Comparison of ENCODE assay signal across 8 cellular contexts in the genomic region with DNA sequence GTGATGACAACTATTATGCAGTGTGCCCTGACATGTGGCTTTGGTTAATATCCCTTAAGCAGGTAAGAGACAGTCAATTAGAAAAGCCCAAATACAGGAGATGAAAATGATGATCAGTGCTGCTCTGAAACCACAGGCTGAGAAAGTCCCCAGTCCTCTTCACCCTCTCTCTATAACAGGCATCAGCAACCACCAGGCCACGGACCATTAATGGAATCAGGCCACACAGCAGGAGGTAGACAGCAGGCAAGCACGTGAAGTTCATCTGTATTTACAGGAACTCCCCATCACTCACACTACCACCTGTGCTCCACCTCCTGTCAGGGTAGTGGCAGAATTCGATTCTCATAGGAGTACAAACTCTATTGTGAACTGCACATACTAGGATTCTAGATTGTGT.
"Had no signal": no experiment of that assay in that cellular context is flagged by ENCODE, and none has a peak within 500 bp of the region (broad histone marks: within the 10 kb centered on the region; RNA-seq: fewer than 3 reads in every experiment).

No MANE protein-coding gene starts in this region.

- H2AFZ ChIP-seq: GM23248 had no signal

- ATAC-seq: HCT116 had no signal

- H3K9me3 ChIP-seq: HAP-1 had no signal

- H3K4me3 ChIP-seq: GM23248, HAP-1 had no signal

- H3K36me3 ChIP-seq: HAP-1 had no signal

- H3K4me3 Mint-ChIP-seq: H9, HFFc6 had no signal

- H3K9ac ChIP-seq: GM23248 had no signal

- H3K27ac ChIP-seq: GM23248 had no signal

- DNase-seq: GM23248, GOT3, H7, H9, HCEC 1CT, HFFc6 had no signal

- H3K4me1 Mint-ChIP-seq: H9 had no signal

- H3K27ac Mint-ChIP-seq: H9, HFFc6 had no signal

- H3K4me1 ChIP-seq: HAP-1 had no signal
